ENCODE assay signal across 23 cellular contexts in genomic region chr13:64753606-64754005, GRCh38.
"Had no signal": no experiment of that assay in that cellular context is flagged by ENCODE, and none has a peak within 500 bp of the region (broad histone marks: within the 10 kb centered on the region; RNA-seq: fewer than 3 reads in every experiment).

No MANE protein-coding gene starts in this region.

- H3K27ac Mint-ChIP-seq: activated CD4-positive, alpha-beta memory T cell treated with anti-CD3 and anti-CD28 coated beads, Interleukin-2, amount 10 ng/mL, durations not matched to agents 7 days and 5 days; activated CD4-positive, alpha-beta T cell treated with anti-CD3 and anti-CD28 coated beads for 36 hours; activated CD8-positive, alpha-beta memory T cell treated with anti-CD3 and anti-CD28 coated beads, Interleukin-2, amount 10 ng/mL, durations not matched to agents 7 days and 5 days; activated naive CD8-positive, alpha-beta T cell treated with anti-CD3 and anti-CD28 coated beads, Interleukin-2, amount 10 ng/mL, durations not matched to agents 7 days and 5 days; activated T-cell treated with anti-CD3 and anti-CD28 coated beads, Interleukin-2, amount 50 U/mL, for 24 hours; activated T-helper 2 cell treated with anti-CD3 and anti-CD28 coated beads, Interferon-gamma antibody, Interleukin-2, Interleukin-4, amounts not matched to agents 10 μg/mL and 5 μg/mL and 100 μg/mL, durations not matched to agents 14 hours and 24 hours and 36 hours; naive thymus-derived CD8-positive, alpha-beta T cell; WTC11 had no signal

- H3K36me3 Mint-ChIP-seq: activated CD8-positive, alpha-beta memory T cell treated with anti-CD3 and anti-CD28 coated beads, Interleukin-2, amount 10 ng/mL, durations not matched to agents 7 days and 5 days; activated naive CD8-positive, alpha-beta T cell treated with anti-CD3 and anti-CD28 coated beads, Interleukin-2, amount 10 ng/mL, durations not matched to agents 7 days and 5 days; naive thymus-derived CD8-positive, alpha-beta T cell; WTC11 had no signal

- H3K27ac ChIP-seq: breast epithelium, prostate gland, right atrium auricular region, tibial artery had no signal

- H3K4me3 Mint-ChIP-seq: activated CD4-positive, alpha-beta memory T cell treated with anti-CD3 and anti-CD28 coated beads, Interleukin-2, amount 10 ng/mL, durations not matched to agents 7 days and 5 days; activated CD4-positive, alpha-beta T cell treated with anti-CD3 and anti-CD28 coated beads for 36 hours; activated CD8-positive, alpha-beta memory T cell treated with anti-CD3 and anti-CD28 coated beads, Interleukin-2, amount 10 ng/mL, durations not matched to agents 7 days and 5 days; activated naive CD8-positive, alpha-beta T cell treated with anti-CD3 and anti-CD28 coated beads, Interleukin-2, amount 10 ng/mL, durations not matched to agents 7 days and 5 days; activated T-cell treated with anti-CD3 and anti-CD28 coated beads, Interleukin-2, amount 50 U/mL, for 24 hours; WTC11 had no signal

- H3K4me1 Mint-ChIP-seq: activated CD4-positive, alpha-beta memory T cell treated with anti-CD3 and anti-CD28 coated beads, Interleukin-2, amount 10 ng/mL, durations not matched to agents 7 days and 5 days; activated CD4-positive, alpha-beta T cell treated with anti-CD3 and anti-CD28 coated beads for 36 hours; activated CD8-positive, alpha-beta memory T cell treated with anti-CD3 and anti-CD28 coated beads, Interleukin-2, amount 10 ng/mL, durations not matched to agents 7 days and 5 days; activated naive CD8-positive, alpha-beta T cell treated with anti-CD3 and anti-CD28 coated beads, Interleukin-2, amount 10 ng/mL, durations not matched to agents 7 days and 5 days; naive thymus-derived CD8-positive, alpha-beta T cell had no signal

- H3K4me1 ChIP-seq: breast epithelium, prostate gland, right atrium auricular region, tibial artery had no signal

- H3K27me3 Mint-ChIP-seq: activated CD4-positive, alpha-beta memory T cell treated with anti-CD3 and anti-CD28 coated beads, Interleukin-2, amount 10 ng/mL, durations not matched to agents 7 days and 5 days; activated CD4-positive, alpha-beta T cell treated with anti-CD3 and anti-CD28 coated beads for 36 hours; activated CD8-positive, alpha-beta memory T cell treated with anti-CD3 and anti-CD28 coated beads, Interleukin-2, amount 10 ng/mL, durations not matched to agents 7 days and 5 days; activated naive CD8-positive, alpha-beta T cell treated with anti-CD3 and anti-CD28 coated beads, Interleukin-2, amount 10 ng/mL, durations not matched to agents 7 days and 5 days; activated T-cell treated with anti-CD3 and anti-CD28 coated beads, Interleukin-2, amount 50 U/mL, for 24 hours; naive thymus-derived CD8-positive, alpha-beta T cell had no signal

- H3K36me3 ChIP-seq: breast epithelium, prostate gland, right atrium auricular region, tibial artery had no signal

- H3K9me3 ChIP-seq: breast epithelium, prostate gland, right atrium auricular region, tibial artery had no signal

- ATAC-seq: activated CD4-positive, alpha-beta T cell treated with anti-CD3 and anti-CD28 coated beads for 36 hours; activated CD8-positive, alpha-beta memory T cell treated with anti-CD3 and anti-CD28 coated beads, Interleukin-2, amount 10 ng/mL, durations not matched to agents 7 days and 5 days; left cardiac atrium; naive thymus-derived CD8-positive, alpha-beta T cell; WTC11 had no signal

- FAIRE-seq: endothelial cell of umbilical vein, TTC549 had no signal

- DNase-seq: activated CD4-positive, alpha-beta memory T cell treated with anti-CD3 and anti-CD28 coated beads, Interleukin-2, amount 10 ng/mL, durations not matched to agents 7 days and 5 days; activated CD4-positive, alpha-beta T cell treated with anti-CD3 and anti-CD28 coated beads for 36 hours; activated CD8-positive, alpha-beta memory T cell treated with anti-CD3 and anti-CD28 coated beads, Interleukin-2, amount 10 ng/mL, durations not matched to agents 7 days and 5 days; activated naive CD4-positive, alpha-beta T cell treated with Interleukin-2 at 50 U/mL for 16 hours; activated naive CD8-positive, alpha-beta T cell treated with anti-CD3 and anti-CD28 coated beads, Interleukin-2, amount 10 ng/mL, durations not matched to agents 7 days and 5 days; activated T-cell treated with anti-CD3 and anti-CD28 coated beads, Interleukin-2, amount 50 U/mL, for 24 hours; aorta; dermis blood vessel endothelial cell; effector memory CD4-positive, alpha-beta T cell; left cardiac atrium; mesendoderm; naive thymus-derived CD8-positive, alpha-beta T cell; stimulated activated CD4-positive, alpha-beta T cell treated with anti-CD3 and anti-CD28 coated beads, Interleukin-2, amount 100 ng/mL, for 24 hours; stimulated activated naive CD4-positive, alpha-beta T cell treated with Interleukin-2 at 50 U/mL for 16 hours; substantia nigra; tibial artery had no signal

- H3K9me3 Mint-ChIP-seq: WTC11 had no signal

- H3K4me3 ChIP-seq: breast epithelium, prostate gland, right atrium auricular region, tibial artery had no signal

- H3K27me3 ChIP-seq: breast epithelium, right atrium auricular region, tibial artery had no signal
